8 cellular contexts compared by ENCODE assay signal in genomic region chr12:120468846-120469449, GRCh38. TPM values are rescaled to one million over a fixed set of nuclear protein-coding genes. Genes with fewer than 3 reads are reported as not detected.
DNase-seq lines count a peak whose midpoint lies in the region; ATAC-seq and TF ChIP-seq lines count a peak whose summit lies in the region.

No MANE protein-coding gene starts in this region.

- peaks cover 4% of the 10 kb centered on the region for H3K27me3 Mint-ChIP-seq in T-helper 1 cell treated with Interleukin-12 subunit alpha and Interleukin-12 subunit beta and Interleukin-4 antibody, amounts not matched to agents 30 μg/mL and 1 μg/mL, for 36 hours (ENCODE audit: low read depth)
- no peaks in the 10 kb centered on the region for H3K27me3 Mint-ChIP-seq in central memory CD8-positive, alpha-beta T cell

- no peak for TF ChIP-seq CTCF in left lung (IDR thresholded peaks at IDR 0.05)

- H3K4me3 Mint-ChIP-seq in T-helper 1 cell treated with Interleukin-12 subunit alpha and Interleukin-12 subunit beta and Interleukin-4 antibody, amounts not matched to agents 30 μg/mL and 1 μg/mL, for 36 hours: peak overlapping the region; percentile 93
- H3K4me3 Mint-ChIP-seq in central memory CD8-positive, alpha-beta T cell: peak overlapping the region; percentile 88

- H3K27me3 ChIP-seq in left lung: no peaks in the 10 kb centered on the region

- H3K36me3 Mint-ChIP-seq in T-helper 1 cell treated with Interleukin-12 subunit alpha and Interleukin-12 subunit beta and Interleukin-4 antibody, amounts not matched to agents 30 μg/mL and 1 μg/mL, for 36 hours (ENCODE audit: low read depth): peaks cover 21% of the 10 kb centered on the region
- H3K36me3 Mint-ChIP-seq in central memory CD8-positive, alpha-beta T cell (ENCODE audit: insufficient read depth): peaks cover 40% of the 10 kb centered on the region

- H3K4me3 ChIP-seq in left lung: peak overlapping the region; percentile 82 to 95

- peaks cover 10 to 37% of the 10 kb centered on the region in 2 donors for H3K4me1 ChIP-seq in left lung

- intact Hi-C loops in left lung (cut with DNase I): no loop called here

- H3K27ac Mint-ChIP-seq in T-helper 1 cell treated with Interleukin-12 subunit alpha and Interleukin-12 subunit beta and Interleukin-4 antibody, amounts not matched to agents 30 μg/mL and 1 μg/mL, for 36 hours: peak overlapping the region; percentile 85
- H3K27ac Mint-ChIP-seq in central memory CD8-positive, alpha-beta T cell (ENCODE audit: low read depth): peak overlapping the region; percentile 88

- no peaks in the 10 kb centered on the region for H3K9me3 Mint-ChIP-seq in T-helper 1 cell treated with Interleukin-12 subunit alpha and Interleukin-12 subunit beta and Interleukin-4 antibody, amounts not matched to agents 30 μg/mL and 1 μg/mL, for 36 hours
- H3K9me3 Mint-ChIP-seq in central memory CD8-positive, alpha-beta T cell: no peaks in the 10 kb centered on the region

- ATAC-seq in HG03025 (IDR thresholded peaks at IDR 0.05; ENCODE audit: low FRiP score, unreplicated experiment): peak; percentile 28
- ATAC-seq in central memory CD8-positive, alpha-beta T cell (replicated peaks; ENCODE audit: extremely low read depth, poor library complexity, severe bottlenecking): peak; percentile 46
- peak; percentile 36 for ATAC-seq in left lung
- ATAC-seq in HG03095 (IDR thresholded peaks at IDR 0.05; ENCODE audit: unreplicated experiment): no peak

- peak overlapping the region; percentile 94 to 95 for H3K27ac ChIP-seq in left lung

- H3K9me3 ChIP-seq in left lung: no peaks in the 10 kb centered on the region

- H3K4me1 Mint-ChIP-seq in T-helper 1 cell treated with Interleukin-12 subunit alpha and Interleukin-12 subunit beta and Interleukin-4 antibody, amounts not matched to agents 30 μg/mL and 1 μg/mL, for 36 hours (ENCODE audit: low read depth): peaks cover 23% of the 10 kb centered on the region
- H3K4me1 Mint-ChIP-seq in central memory CD8-positive, alpha-beta T cell: peaks cover 58% of the 10 kb centered on the region

- peak; percentile 85 for DNase-seq in activated effector memory CD4-positive, alpha-beta T cell treated with anti-CD3 and anti-CD28 coated beads, Interleukin-2, amount 50 U/mL, for 16 hours
- no peak for DNase-seq in activated effector memory CD4-positive, alpha-beta T cell treated with Interleukin-2 at 50 U/mL for 16 hours
- DNase-seq in central memory CD8-positive, alpha-beta T cell (ENCODE audit: low spot score in 2 of 2): no peak
- DNase-seq in left lung: peak; percentile 38 to 85
- peak; percentile 47 for DNase-seq in stimulated activated CD8-positive, alpha-beta memory T cell treated with anti-CD3 and anti-CD28 coated beads, Interleukin-12 subunit alpha, Interleukin-12 subunit beta, amount 100 ng/mL, for 4 hours (ENCODE audit: low read depth)

- H3K36me3 ChIP-seq in left lung: peaks cover 0 to 29% of the 10 kb centered on the region in 2 donors

RNA-seq across cellular contexts. Expression of gene SRSF9, which starts 0.6 kb away (rescaled TPM):
- 100 to 1,000 TPM; 120 to 136 TPM for total RNA-seq in left lung

RNA-seq across cellular contexts. Expression of gene GATC, which starts 22.7 kb away (rescaled TPM):
- total RNA-seq in left lung: 10 to 100 TPM; 30.1 TPM

RNA-seq across cellular contexts. Expression of gene TRIAP1, which starts 22.8 kb away (rescaled TPM):
- total RNA-seq in left lung: 10 to 100 TPM; 21.9 to 29.1 TPM

RNA-seq across cellular contexts. Expression of gene DYNLL1, which starts 27.0 kb away (rescaled TPM):
- total RNA-seq in left lung: 100 to 1,000 TPM; 342 to 352 TPM

RNA-seq across cellular contexts. Expression of gene COX6A1, which starts 31.0 kb away (rescaled TPM):
- 100 to 1,000 TPM; 308 to 311 TPM for total RNA-seq in left lung

Comparison
In these comparisons a context has a peak if more than half of its experiments do, and no peak if none do; other contexts are left out.
1. DNase-seq: peak in activated effector memory CD4-positive, alpha-beta T cell treated with anti-CD3 and anti-CD28 coated beads, Interleukin-2, amount 50 U/mL, for 16 hours (single experiment), left lung (2 of 2) and stimulated activated CD8-positive, alpha-beta memory T cell treated with anti-CD3 and anti-CD28 coated beads, Interleukin-12 subunit alpha, Interleukin-12 subunit beta, amount 100 ng/mL, for 4 hours (single experiment); none in activated effector memory CD4-positive, alpha-beta T cell treated with Interleukin-2 at 50 U/mL for 16 hours (single experiment) and central memory CD8-positive, alpha-beta T cell (0 of 2).